Comparison of ENCODE assay signal across 16 cellular contexts in genomic region chr2:155825876-155826275, GRCh38.
"Had no signal": no experiment of that assay in that cellular context is flagged by ENCODE, and none has a peak within 500 bp of the region (broad histone marks: within the 10 kb centered on the region; RNA-seq: fewer than 3 reads in every experiment).

No MANE protein-coding gene starts in this region.

- DNase-seq: activated CD4-positive, alpha-beta T cell treated with anti-CD3 and anti-CD28 coated beads for 1 hour; activated CD4-positive, alpha-beta T cell treated with anti-CD3 and anti-CD28 coated beads, Interleukin-2, amount 50 U/mL, for 4 hours; activated gamma-delta T cell; dermis blood vessel endothelial cell; effector memory CD8-positive, alpha-beta T cell; foreskin fibroblast; nephron progenitor cell; nucleus accumbens; posterior cingulate gyrus; sigmoid colon; stimulated activated CD8-positive, alpha-beta memory T cell treated with anti-CD3 and anti-CD28 coated beads, Interleukin-4, amount 100 ng/mL, for 48 hours; stimulated activated naive CD4-positive, alpha-beta T cell; WERI-Rb-1 had no signal

- H3K4me3 ChIP-seq: sigmoid colon had no signal

- H3K27ac ChIP-seq: sigmoid colon, WERI-Rb-1 had no signal

- H3K36me3 ChIP-seq: sigmoid colon, WERI-Rb-1 had no signal

- ATAC-seq: effector memory CD8-positive, alpha-beta T cell; left lobe of liver had no signal

- H3K9me3 ChIP-seq: sigmoid colon had no signal

- H3K4me1 ChIP-seq: sigmoid colon had no signal

- H3K27me3 ChIP-seq: sigmoid colon had no signal

- FAIRE-seq: astrocyte, keratinocyte had no signal
